ENCODE assay signal across 8 cellular contexts in the genomic region with DNA sequence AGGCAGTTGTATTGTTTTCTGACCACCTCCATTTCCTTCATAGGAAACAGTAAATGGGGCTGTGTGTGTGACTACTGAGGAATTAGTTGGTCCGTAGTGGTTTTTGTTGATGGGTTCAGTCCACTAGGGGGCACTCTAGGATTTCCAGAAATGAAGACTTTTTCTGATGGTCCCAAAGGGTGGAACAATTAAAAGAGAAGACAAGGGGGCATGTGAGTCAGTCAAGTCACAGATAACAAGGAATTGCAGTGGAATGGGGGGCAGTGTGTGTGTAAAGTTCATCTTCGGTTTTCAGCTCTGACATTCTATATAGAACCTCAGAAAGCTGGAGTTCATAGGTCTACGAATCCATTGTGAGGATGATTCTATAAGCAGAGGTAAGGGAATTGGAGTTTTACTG.
DNase-seq lines count a peak whose midpoint lies in the region; ATAC-seq, FAIRE-seq and TF ChIP-seq lines count a peak whose summit lies in the region.

No MANE protein-coding gene starts in this region.

- no TSS peak for BruUV-seq in A673 (replicated peaks; lab: Mats Ljungman, UMichigan)

- H3K36me3 ChIP-seq in A673 (ENCODE audit: insufficient read depth, low read length, poor library complexity, severe bottlenecking) (no peaks in the 10 kb centered on the region), heart left ventricle (no peaks in the 10 kb centered on the region)

- H3K9me3 ChIP-seq in A673 (ENCODE audit: low read depth, low read length, poor library complexity, severe bottlenecking) (no peaks in the 10 kb centered on the region), heart left ventricle (no peaks in the 10 kb centered on the region)

- H3K4me3 ChIP-seq in A673 (ENCODE audit: low read depth, low read length, poor library complexity, severe bottlenecking) (no peak overlapping the region), fibroblast of mammary gland (ENCODE audit: control insufficient read depth, low read depth, low read length) (no peak overlapping the region), heart left ventricle (no peak overlapping the region)

- TF ChIP-seq POLR2A in heart left ventricle (IDR thresholded peaks at IDR 0.05) (no peak), GM12891 (IDR thresholded peaks at IDR 0.05; ENCODE audit: low read depth, low read length) (no peak)

- FAIRE-seq in GM12891 (lab: Jason Lieb, UNC), result no peak

- H3K27ac ChIP-seq in A673 (ENCODE audit: low read depth, low read length, poor library complexity, severe bottlenecking) (no peak overlapping the region), heart left ventricle (no peak overlapping the region)

- peak; percentile 80 for TF ChIP-seq CTCF in A673 (conservative IDR thresholded peaks at IDR 0.05; ENCODE audit: low read depth, low read length)
- TF ChIP-seq CTCF in GM13977 (IDR thresholded peaks at IDR 0.05; ENCODE audit: extremely low read depth, insufficient read depth, missing control alignments), result peak; percentile 52
- TF ChIP-seq CTCF in fibroblast of mammary gland (conservative IDR thresholded peaks at IDR 0.05; ENCODE audit: control insufficient read depth, insufficient read depth, low read depth, low read length), result peak; percentile 44
- TF ChIP-seq CTCF in heart left ventricle (IDR thresholded peaks at IDR 0.05), result peak in 6 of 12 donors; percentile 6 to 30 (median 14)

- ATAC-seq in heart left ventricle (no peak), GM21825 (IDR thresholded peaks at IDR 0.05; ENCODE audit: unreplicated experiment) (no peak)

- DNase-seq in A673 (ENCODE audit: low spot score) (peak; percentile 62), GM13977 (ENCODE audit: low spot score) (peak; percentile 9), T-helper 1 cell (peak in 3 of 5 donors; percentile 25 to 46 (median 41)), fibroblast of mammary gland (ENCODE audit: low read depth) (peak; percentile 29), kidney glomerular epithelial cell (lab: John Stamatoyannopoulos, UW) (no peak), heart left ventricle (no peak), GM12891 (ENCODE audit: insufficient read length, low spot score) (no peak)

- CTCF ChIA-PET in A673 (lab: Charles Lee), result no interaction called here

- intact Hi-C loops in A673 (cut with micrococcal nuclease; ENCODE audit: unreplicated experiment), result no loop called here
- intact Hi-C loops in heart left ventricle (cut with DNase I), result no loop called here

- H3K4me1 ChIP-seq in A673 (ENCODE audit: insufficient read depth, low read length, poor library complexity, severe bottlenecking) (no peaks in the 10 kb centered on the region), heart left ventricle (no peaks in the 10 kb centered on the region)

- no peaks in the 10 kb centered on the region for H3K27me3 ChIP-seq in A673 (replicated peaks; ENCODE audit: insufficient read depth, low read depth, low read length, poor library complexity)
- peaks cover 0 to 10% (median 0%) of the 10 kb centered on the region in 9 donors for H3K27me3 ChIP-seq in heart left ventricle

- WGBS in heart left ventricle, 4 donors, result 63 to 72% (median 66%) methylated on average over 3 of the region's 3 CpGs

- in situ Hi-C loops in GM13977 (cut with MboI; ENCODE audit: low pct_unique_long_range_greater_than_20kb, low sequenced_read_pairs, unreplicated experiment), result no loop called here

- POLR2A ChIA-PET in A673 (lab: Charles Lee; ENCODE audit: low non-redundant PET), result no interaction called here

TF ChIP-seq in GM12891, 5 proteins besides CTCF, POLR2A, EP300 and RAD21:
- TF ChIP-seq POLR2AphosphoS5 (IDR thresholded peaks at IDR 0.05; ENCODE audit: low read depth, low read length) (no peak), POU2F2 (IDR thresholded peaks at IDR 0.05; ENCODE audit: low read depth, low read length) (no peak), SPI1 (IDR thresholded peaks at IDR 0.05; ENCODE audit: low read depth, low read length) (no peak), PAX5 (IDR thresholded peaks at IDR 0.05; ENCODE audit: insufficient read depth, low read length, severe bottlenecking) (no peak), TAF1 (IDR thresholded peaks at IDR 0.05; ENCODE audit: low read depth, low read length) (no peak)

Comparison
In these comparisons a context has a peak if more than half of its experiments do, and no peak if none do; other contexts are left out.
1. DNase-seq: peak in A673 (single experiment), GM13977 (single experiment), T-helper 1 cell (3 of 5) and fibroblast of mammary gland (single experiment); none in kidney glomerular epithelial cell (single experiment), heart left ventricle (0 of 5) and GM12891 (single experiment).